ENCODE assay signal across 1 cellular context in genomic region chr3:49276475-49277356, GRCh38.
TF ChIP-seq lines count a peak whose summit lies in the region.

Gene C3orf62, minus strand, starts transcription at chr3:49277232. Its CDS starts 360 bp downstream, at chr3:49276872.

TF ChIP-seq in GM12878, 131 proteins besides CTCF, POLR2A, EP300 and RAD21 (continued from another document and continues in another):
- TF ChIP-seq, protein P1, sequence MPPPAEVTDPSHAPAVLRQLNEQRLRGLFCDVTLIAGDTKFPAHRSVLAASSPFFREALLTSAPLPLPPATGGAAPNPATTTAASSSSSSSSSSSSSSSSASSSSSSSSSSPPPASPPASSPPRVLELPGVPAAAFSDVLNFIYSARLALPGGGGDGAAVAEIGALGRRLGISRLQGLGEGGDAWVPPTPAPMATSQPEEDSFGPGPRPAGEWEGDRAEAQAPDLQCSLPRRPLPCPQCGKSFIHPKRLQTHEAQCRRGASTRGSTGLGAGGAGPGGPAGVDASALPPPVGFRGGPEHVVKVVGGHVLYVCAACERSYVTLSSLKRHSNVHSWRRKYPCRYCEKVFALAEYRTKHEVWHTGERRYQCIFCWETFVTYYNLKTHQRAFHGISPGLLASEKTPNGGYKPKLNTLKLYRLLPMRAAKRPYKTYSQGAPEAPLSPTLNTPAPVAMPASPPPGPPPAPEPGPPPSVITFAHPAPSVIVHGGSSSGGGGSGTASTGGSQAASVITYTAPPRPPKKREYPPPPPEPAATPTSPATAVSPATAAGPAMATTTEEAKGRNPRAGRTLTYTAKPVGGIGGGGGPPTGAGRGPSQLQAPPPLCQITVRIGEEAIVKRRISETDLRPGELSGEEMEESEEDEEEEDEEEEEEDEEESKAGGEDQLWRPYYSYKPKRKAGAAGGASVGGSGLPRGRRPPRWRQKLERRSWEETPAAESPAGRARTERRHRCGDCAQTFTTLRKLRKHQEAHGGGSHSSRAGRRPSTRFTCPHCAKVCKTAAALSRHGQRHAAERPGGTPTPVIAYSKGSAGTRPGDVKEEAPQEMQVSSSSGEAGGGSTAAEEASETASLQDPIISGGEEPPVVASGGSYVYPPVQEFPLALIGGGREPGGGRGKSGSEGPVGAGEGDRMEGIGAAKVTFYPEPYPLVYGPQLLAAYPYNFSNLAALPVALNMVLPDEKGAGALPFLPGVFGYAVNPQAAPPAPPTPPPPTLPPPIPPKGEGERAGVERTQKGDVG (CRISPR knock-in tag; IDR thresholded peaks at IDR 0.05): no peak
- no peak for TF ChIP-seq FOXM1 (IDR thresholded peaks at IDR 0.05; ENCODE audit: low read depth, low read length)
- peak; percentile 86 for TF ChIP-seq ZNF687 (IDR thresholded peaks at IDR 0.05)
- no peak for TF ChIP-seq RBBP5 (conservative IDR thresholded peaks at IDR 0.05)
- TF ChIP-seq NKRF (conservative IDR thresholded peaks at IDR 0.05): 0 out of 2 replicates have a peak, but pooled peaks have one; percentile 25
- TF ChIP-seq CBFB (IDR thresholded peaks at IDR 0.05; ENCODE audit: low read depth): no peak
- no peak for TF ChIP-seq SMAD1 (IDR thresholded peaks at IDR 0.05; ENCODE audit: low read depth, partially characterized antibody)
- 0 out of 2 replicates have a peak, but pooled peaks have one; percentile 34 for TF ChIP-seq MXI1 (IDR thresholded peaks at IDR 0.05; ENCODE audit: low read depth, low read length)
- no peak for TF ChIP-seq E2F8 (IDR thresholded peaks at IDR 0.05; ENCODE audit: low read depth, partially characterized antibody)
- no peak for TF ChIP-seq REST (IDR thresholded peaks at IDR 0.05; ENCODE audit: low read depth, low read length)
- peak; percentile 25; the same call in 1 of the 2 replicates for TF ChIP-seq LARP7 (IDR thresholded peaks at IDR 0.05)
- peak; percentile 84 for TF ChIP-seq NR2F1 (conservative IDR thresholded peaks at IDR 0.05)
- no peak for TF ChIP-seq NR2C2 (IDR thresholded peaks at IDR 0.05; ENCODE audit: borderline replicate concordance, control insufficient read depth, insufficient read length, low read depth)
- no peak for TF ChIP-seq SKIL (IDR thresholded peaks at IDR 0.05; ENCODE audit: low read depth, poor library complexity, severe bottlenecking)
- no peak for TF ChIP-seq ZNF384 (IDR thresholded peaks at IDR 0.05; ENCODE audit: borderline replicate concordance, low read depth, low read length)
- TF ChIP-seq MEF2B (IDR thresholded peaks at IDR 0.05; ENCODE audit: partially characterized antibody, poor library complexity, severe bottlenecking): peak; percentile 29
- TF ChIP-seq POU2F2 (IDR thresholded peaks at IDR 0.05; ENCODE audit: borderline replicate concordance, low read depth, low read length): no peak; the same call in 2 of the 3 replicates
- TF ChIP-seq BCLAF1 (IDR thresholded peaks at IDR 0.05): no peak
- no peak for TF ChIP-seq SMARCA5 (IDR thresholded peaks at IDR 0.05)
- TF ChIP-seq, protein P2, sequence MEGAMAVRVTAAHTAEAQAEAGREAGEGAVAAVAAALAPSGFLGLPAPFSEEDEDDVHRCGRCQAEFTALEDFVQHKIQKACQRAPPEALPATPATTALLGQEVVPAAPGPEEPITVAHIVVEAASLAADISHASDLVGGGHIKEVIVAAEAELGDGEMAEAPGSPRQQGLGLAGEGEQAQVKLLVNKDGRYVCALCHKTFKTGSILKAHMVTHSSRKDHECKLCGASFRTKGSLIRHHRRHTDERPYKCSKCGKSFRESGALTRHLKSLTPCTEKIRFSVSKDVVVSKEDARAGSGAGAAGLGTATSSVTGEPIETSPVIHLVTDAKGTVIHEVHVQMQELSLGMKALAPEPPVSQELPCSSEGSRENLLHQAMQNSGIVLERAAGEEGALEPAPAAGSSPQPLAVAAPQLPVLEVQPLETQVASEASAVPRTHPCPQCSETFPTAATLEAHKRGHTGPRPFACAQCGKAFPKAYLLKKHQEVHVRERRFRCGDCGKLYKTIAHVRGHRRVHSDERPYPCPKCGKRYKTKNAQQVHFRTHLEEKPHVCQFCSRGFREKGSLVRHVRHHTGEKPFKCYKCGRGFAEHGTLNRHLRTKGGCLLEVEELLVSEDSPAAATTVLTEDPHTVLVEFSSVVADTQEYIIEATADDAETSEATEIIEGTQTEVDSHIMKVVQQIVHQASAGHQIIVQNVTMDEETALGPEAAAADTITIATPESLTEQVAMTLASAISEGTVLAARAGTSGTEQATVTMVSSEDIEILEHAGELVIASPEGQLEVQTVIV (IDR thresholded peaks at IDR 0.05; ENCODE audit: borderline replicate concordance, partially characterized antibody): no peak
- peak; percentile 63; the same call in 1 of the 2 replicates for TF ChIP-seq BRCA1 (IDR thresholded peaks at IDR 0.05; ENCODE audit: low read depth, low read length)
- no peak for TF ChIP-seq BMI1 (IDR thresholded peaks at IDR 0.05; ENCODE audit: borderline replicate concordance)
- TF ChIP-seq, protein P3, sequence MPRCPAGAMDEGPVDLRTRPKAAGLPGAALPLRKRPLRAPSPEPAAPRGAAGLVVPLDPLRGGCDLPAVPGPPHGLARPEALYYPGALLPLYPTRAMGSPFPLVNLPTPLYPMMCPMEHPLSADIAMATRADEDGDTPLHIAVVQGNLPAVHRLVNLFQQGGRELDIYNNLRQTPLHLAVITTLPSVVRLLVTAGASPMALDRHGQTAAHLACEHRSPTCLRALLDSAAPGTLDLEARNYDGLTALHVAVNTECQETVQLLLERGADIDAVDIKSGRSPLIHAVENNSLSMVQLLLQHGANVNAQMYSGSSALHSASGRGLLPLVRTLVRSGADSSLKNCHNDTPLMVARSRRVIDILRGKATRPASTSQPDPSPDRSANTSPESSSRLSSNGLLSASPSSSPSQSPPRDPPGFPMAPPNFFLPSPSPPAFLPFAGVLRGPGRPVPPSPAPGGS (IDR thresholded peaks at IDR 0.05; ENCODE audit: borderline replicate concordance, insufficient read depth, low read depth, low read length, poor library complexity, severe bottlenecking): peak; percentile 70
- no peak; the same call in 1 of the 2 replicates for TF ChIP-seq MAX (IDR thresholded peaks at IDR 0.05; ENCODE audit: low read depth, low read length)
